Comparison of ENCODE assay signal across 8 cellular contexts in the genomic region with DNA sequence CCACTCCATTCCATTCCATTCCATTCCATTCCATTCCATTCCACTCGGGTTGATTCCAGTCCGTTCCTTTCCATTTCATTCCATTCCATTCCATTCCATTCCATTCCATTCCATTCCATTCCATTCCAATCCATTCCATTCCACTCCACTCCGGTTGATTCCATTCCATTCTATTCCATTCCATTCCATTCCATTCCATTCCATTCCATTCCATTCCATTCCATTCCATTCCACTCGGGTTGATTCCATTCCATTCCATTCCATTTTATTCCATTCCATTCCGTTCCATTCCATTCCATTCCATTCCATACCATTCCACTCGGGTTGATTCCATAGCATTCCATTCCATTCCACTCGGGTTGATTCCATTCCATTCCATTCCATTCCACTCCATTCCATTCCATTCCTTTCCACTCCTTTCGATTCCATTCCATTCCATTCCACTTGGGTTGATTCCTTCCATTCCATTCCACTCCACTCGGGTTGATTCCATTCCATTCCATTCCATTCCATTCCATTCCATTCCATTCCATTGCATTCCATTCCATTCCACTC.
DNase-seq lines count a peak whose midpoint lies in the region; ATAC-seq and TF ChIP-seq lines count a peak whose summit lies in the region.
"Not testable (repeated sequence)": the region's sequence is repeated elsewhere in the genome, so short reads cannot be mapped to it uniquely, and the experiment has no call there.

No MANE protein-coding gene starts in this region.

- not testable (repeated sequence) for H3K27me3 ChIP-seq in RWPE2 (ENCODE audit: insufficient read depth, poor library complexity, severe bottlenecking); endodermal cell (ENCODE audit: control insufficient read depth, insufficient read depth, low read length, poor library complexity, severe bottlenecking)

- H3K27me3 Mint-ChIP-seq in endodermal cell (ENCODE audit: insufficient read depth), result peaks cover 21% of the 10 kb centered on the region

- H3K27ac ChIP-seq in RWPE2 (ENCODE audit: poor library complexity, severe bottlenecking); endodermal cell (ENCODE audit: low read depth, low read length): not testable (repeated sequence)

- H3K4me1 Mint-ChIP-seq in endodermal cell, result not testable (repeated sequence)
- H3K4me1 Mint-ChIP-seq in stimulated activated effector memory CD8-positive, alpha-beta T cell treated with anti-CD3 and anti-CD28 coated beads, Interleukin-12 subunit alpha, Interleukin-12 subunit beta, amount 100 ng/mL, for 72 hours, result peaks cover 34% of the 10 kb centered on the region

- not testable (repeated sequence) for H3K9ac ChIP-seq in endodermal cell (ENCODE audit: extremely low read depth, low read length, poor library complexity, severe bottlenecking)

- peaks cover 68% of the 10 kb centered on the region for H3K36me3 Mint-ChIP-seq in endodermal cell (ENCODE audit: low read depth)
- not testable (repeated sequence) for H3K36me3 Mint-ChIP-seq in stimulated activated effector memory CD8-positive, alpha-beta T cell treated with anti-CD3 and anti-CD28 coated beads, Interleukin-12 subunit alpha, Interleukin-12 subunit beta, amount 100 ng/mL, for 72 hours

- not testable (repeated sequence) for H3K4me3 ChIP-seq in RWPE2 (ENCODE audit: severe bottlenecking)
- H3K4me3 ChIP-seq in endodermal cell (ENCODE audit: low read length), result peak overlapping the region; percentile 53

- not testable (repeated sequence) for DNase-seq in RWPE2 (ENCODE audit: low spot score); endodermal cell; left colon; stimulated activated effector memory CD8-positive, alpha-beta T cell treated with anti-CD3 and anti-CD28 coated beads, Interleukin-12 subunit alpha, Interleukin-12 subunit beta, amount 100 ng/mL, for 72 hours (ENCODE audit: low spot score in 2 of 2)

- H3K27ac Mint-ChIP-seq in endodermal cell; stimulated activated effector memory CD8-positive, alpha-beta T cell treated with anti-CD3 and anti-CD28 coated beads, Interleukin-12 subunit alpha, Interleukin-12 subunit beta, amount 100 ng/mL, for 72 hours: not testable (repeated sequence)

- not testable (repeated sequence) for H3K4me3 Mint-ChIP-seq in endodermal cell; stimulated activated effector memory CD8-positive, alpha-beta T cell treated with anti-CD3 and anti-CD28 coated beads, Interleukin-12 subunit alpha, Interleukin-12 subunit beta, amount 100 ng/mL, for 72 hours

- intact Hi-C loops in left colon (cut with DNase I, micrococcal nuclease), result not testable (repeated sequence)

- H3K36me3 ChIP-seq in RWPE2 (ENCODE audit: low read depth); endodermal cell (ENCODE audit: control insufficient read depth, insufficient read depth, low read length): not testable (repeated sequence)

- TF ChIP-seq CTCF in RWPE2 (IDR thresholded peaks at IDR 0.05; ENCODE audit: poor library complexity, severe bottlenecking); endodermal cell (conservative IDR thresholded peaks at IDR 0.05): not testable (repeated sequence)

- 59 to 68% methylated on average over 7 to 8 of the region's 9 CpGs for WGBS in endodermal cell (ENCODE audit: insufficient coverage in 1 of 2, insufficient read length in 1 of 2), 2 experiments

- not testable (repeated sequence) for H3K4me1 ChIP-seq in RWPE2 (ENCODE audit: insufficient read depth, poor library complexity, severe bottlenecking); endodermal cell (ENCODE audit: control insufficient read depth, insufficient read depth, low read length)

- peak; percentile 23 for ATAC-seq in GM18508 (IDR thresholded peaks at IDR 0.05; ENCODE audit: insufficient read depth, unreplicated experiment)
- ATAC-seq in GM19468 (IDR thresholded peaks at IDR 0.05; ENCODE audit: extremely low read depth, unreplicated experiment), result peak; percentile 17
- ATAC-seq in HG02642 (IDR thresholded peaks at IDR 0.05; ENCODE audit: poor library complexity, unreplicated experiment), result peak; percentile 38
- peak; percentile 25 for ATAC-seq in HG03196 (IDR thresholded peaks at IDR 0.05; ENCODE audit: unreplicated experiment)
- peak; percentile 16; the same call in 1 of the 3 replicates for ATAC-seq in RWPE2 (ENCODE audit: low read depth)
- peak; percentile 50 for ATAC-seq in left colon
- peak; percentile 47 for ATAC-seq in stimulated activated effector memory CD8-positive, alpha-beta T cell treated with anti-CD3 and anti-CD28 coated beads, Interleukin-12 subunit alpha, Interleukin-12 subunit beta, amount 100 ng/mL, for 72 hours

- H3K9me3 ChIP-seq in RWPE2 (ENCODE audit: severe bottlenecking), result not testable (repeated sequence)
- peaks cover 73% of the 10 kb centered on the region for H3K9me3 ChIP-seq in endodermal cell (ENCODE audit: control insufficient read depth, low read length)

- peaks cover 93% of the 10 kb centered on the region for H3K9me3 Mint-ChIP-seq in endodermal cell
- peaks cover 66% of the 10 kb centered on the region for H3K9me3 Mint-ChIP-seq in stimulated activated effector memory CD8-positive, alpha-beta T cell treated with anti-CD3 and anti-CD28 coated beads, Interleukin-12 subunit alpha, Interleukin-12 subunit beta, amount 100 ng/mL, for 72 hours
